16 cellular contexts compared by ENCODE assay signal in genomic region chr16:19690196-19690595, GRCh38. TPM values are rescaled to one million over a fixed set of nuclear protein-coding genes. Genes with fewer than 3 reads are reported as not detected.
DNase-seq lines count a peak whose midpoint lies in the region; ATAC-seq and TF ChIP-seq lines count a peak whose summit lies in the region.
"Had no signal": no experiment of that assay in that cellular context is flagged by ENCODE, and none has a peak within 500 bp of the region (broad histone marks: within the 10 kb centered on the region; RNA-seq: fewer than 3 reads in every experiment).

No MANE protein-coding gene starts in this region.

- H3K4me1 Mint-ChIP-seq in activated naive CD4-positive, alpha-beta T cell treated with anti-CD3 and anti-CD28 coated beads, Interleukin-2, amount 50 U/mL, for 24 hours: peaks cover 68% of the 10 kb centered on the region
- H3K4me1 Mint-ChIP-seq in endodermal cell: peaks cover 7% of the 10 kb centered on the region

- H3K27me3 ChIP-seq in left lung (no peaks in the 10 kb centered on the region), testis (no peaks in the 10 kb centered on the region), endodermal cell (ENCODE audit: control insufficient read depth, insufficient read depth, low read length, poor library complexity, severe bottlenecking) (no peaks in the 10 kb centered on the region)
- H3K27me3 ChIP-seq: hepatocyte had no signal

- H3K36me3 Mint-ChIP-seq in activated naive CD4-positive, alpha-beta T cell treated with anti-CD3 and anti-CD28 coated beads, Interleukin-2, amount 50 U/mL, for 24 hours: peaks cover 15% of the 10 kb centered on the region
- peaks cover 15 to 35% of the 10 kb centered on the region in 2 donors for H3K36me3 Mint-ChIP-seq in activated naive CD4-positive, alpha-beta T cell treated with anti-CD3 and anti-CD28 coated beads, Interleukin-2, amount 50 U/mL, for 72 hours
- peaks cover 75% of the 10 kb centered on the region for H3K36me3 Mint-ChIP-seq in endodermal cell (ENCODE audit: low read depth)

- H3K27ac Mint-ChIP-seq in activated naive CD4-positive, alpha-beta T cell treated with anti-CD3 and anti-CD28 coated beads, Interleukin-2, amount 50 U/mL, for 24 hours: peak overlapping the region; percentile 24
- no peak overlapping the region for H3K27ac Mint-ChIP-seq in activated naive CD4-positive, alpha-beta T cell treated with anti-CD3 and anti-CD28 coated beads, Interleukin-2, amount 50 U/mL, for 72 hours
- H3K27ac Mint-ChIP-seq in endodermal cell: no peak overlapping the region
- H3K27ac Mint-ChIP-seq: natural killer cell treated with Interleukin-12 subunit alpha and Interleukin-12 subunit beta and Interleukin-15 and Interleukin-18, amount 100 ng/mL, for 72 hours had no signal

- intact Hi-C loops in left lung (cut with DNase I): no loop called here
- intact Hi-C loops in testis (cut with DNase I; ENCODE audit: low total_unique reads): loop anchor here (10.0 kb wide), 1 partner anchor 45 kb away; no protein-coding TSS in a partner anchor

- H3K4me3 ChIP-seq in left lung (no peak overlapping the region), testis (no peak overlapping the region), endodermal cell (ENCODE audit: low read length) (no peak overlapping the region)
- H3K4me3 ChIP-seq: hepatocyte had no signal

- peaks cover 0 to 12% of the 10 kb centered on the region in 2 donors for H3K4me1 ChIP-seq in left lung
- H3K4me1 ChIP-seq in testis: peaks cover 32% of the 10 kb centered on the region
- peaks cover 7% of the 10 kb centered on the region for H3K4me1 ChIP-seq in endodermal cell (ENCODE audit: control insufficient read depth, insufficient read depth, low read length)

- DNase-seq in activated naive CD4-positive, alpha-beta T cell treated with anti-CD3 and anti-CD28 coated beads, Interleukin-2, amount 50 U/mL, for 72 hours (ENCODE audit: low spot score in 2 of 2): no peak
- DNase-seq in caudate nucleus (lab: John Stamatoyannopoulos, UW) (no peak), left lung (no peak), testis (peak; percentile 85), NCI-H2171 (lab: John Stamatoyannopoulos, UW) (no peak), NOMO-1 treated with dmso at 0.1 percent for 144 hours (lab: John Stamatoyannopoulos, UW; ENCODE audit: unreplicated experiment) (no peak), endodermal cell (no peak)
- DNase-seq: activated naive CD4-positive, alpha-beta T cell treated with anti-CD3 and anti-CD28 coated beads, Interleukin-2, amount 50 U/mL, for 16 hours; cerebellar nuclear complex; erythroblast; left colon; retina; stimulated activated CD4-positive, alpha-beta T cell treated with anti-CD3 and anti-CD28 coated beads, Interleukin-4, amount 100 ng/mL, for 1 hour had no signal

- WGBS in testis, 2 donors: 40 to 61% methylated on average over 4 of the region's 4 CpGs
- 88 to 95% methylated on average over 4 of the region's 4 CpGs for WGBS in endodermal cell (ENCODE audit: insufficient coverage in 1 of 2, insufficient read length in 1 of 2), 2 experiments

- H3K36me3 ChIP-seq in left lung: peaks cover 0 to 60% of the 10 kb centered on the region in 2 donors
- no peaks in the 10 kb centered on the region for H3K36me3 ChIP-seq in testis (ENCODE audit: low read depth, missing control alignments)
- peaks cover 31% of the 10 kb centered on the region for H3K36me3 ChIP-seq in endodermal cell (ENCODE audit: control insufficient read depth, insufficient read depth, low read length)

- H3K9me3 ChIP-seq in left lung: no peaks in the 10 kb centered on the region
- H3K9me3 ChIP-seq in testis: no peaks in the 10 kb centered on the region
- peaks cover 3% of the 10 kb centered on the region for H3K9me3 ChIP-seq in endodermal cell (ENCODE audit: control insufficient read depth, low read length)

- no peak overlapping the region for H3K4me3 Mint-ChIP-seq in activated naive CD4-positive, alpha-beta T cell treated with anti-CD3 and anti-CD28 coated beads, Interleukin-2, amount 50 U/mL, for 24 hours
- H3K4me3 Mint-ChIP-seq in endodermal cell: no peak overlapping the region
- H3K4me3 Mint-ChIP-seq: natural killer cell treated with Interleukin-12 subunit alpha and Interleukin-12 subunit beta and Interleukin-15 and Interleukin-18, amount 100 ng/mL, for 72 hours had no signal

- no peaks in the 10 kb centered on the region for H3K27me3 Mint-ChIP-seq in activated naive CD4-positive, alpha-beta T cell treated with anti-CD3 and anti-CD28 coated beads, Interleukin-2, amount 50 U/mL, for 24 hours
- H3K27me3 Mint-ChIP-seq in endodermal cell (ENCODE audit: insufficient read depth): no peaks in the 10 kb centered on the region
- H3K27me3 Mint-ChIP-seq: natural killer cell treated with Interleukin-12 subunit alpha and Interleukin-12 subunit beta and Interleukin-15 and Interleukin-18, amount 100 ng/mL, for 72 hours had no signal

- TF ChIP-seq CTCF in left lung (IDR thresholded peaks at IDR 0.05) (no peak), testis (IDR thresholded peaks at IDR 0.05) (no peak), endodermal cell (conservative IDR thresholded peaks at IDR 0.05) (no peak)

- no peak for ATAC-seq in activated naive CD4-positive, alpha-beta T cell treated with anti-CD3 and anti-CD28 coated beads, Interleukin-2, amount 50 U/mL, for 72 hours
- ATAC-seq in left lung: peak; percentile 48
- ATAC-seq: left colon; natural killer cell treated with Interleukin-12 subunit alpha and Interleukin-12 subunit beta and Interleukin-15 and Interleukin-18, amount 100 ng/mL, for 72 hours had no signal

- H3K27ac ChIP-seq in caudate nucleus (ENCODE audit: low read depth, low read length) (peak overlapping the region; percentile 63), left lung (peak overlapping the region in 1 of 2 donors; percentile 35), testis (peak overlapping the region; percentile 77 to 92), endodermal cell (ENCODE audit: low read depth, low read length) (no peak overlapping the region)
- H3K27ac ChIP-seq: hepatocyte had no signal

- H3K9me3 Mint-ChIP-seq in activated naive CD4-positive, alpha-beta T cell treated with anti-CD3 and anti-CD28 coated beads, Interleukin-2, amount 50 U/mL, for 24 hours: peaks cover 2% of the 10 kb centered on the region
- H3K9me3 Mint-ChIP-seq in activated naive CD4-positive, alpha-beta T cell treated with anti-CD3 and anti-CD28 coated beads, Interleukin-2, amount 50 U/mL, for 72 hours: no peaks in the 10 kb centered on the region
- H3K9me3 Mint-ChIP-seq in endodermal cell: peaks cover 4% of the 10 kb centered on the region
- H3K9me3 Mint-ChIP-seq: natural killer cell treated with Interleukin-12 subunit alpha and Interleukin-12 subunit beta and Interleukin-15 and Interleukin-18, amount 100 ng/mL, for 72 hours had no signal

- no peak for TF ChIP-seq POLR2A in testis (IDR thresholded peaks at IDR 0.05)

- no peak overlapping the region for H3K9ac ChIP-seq in endodermal cell (ENCODE audit: extremely low read depth, low read length, poor library complexity, severe bottlenecking)

RNA-seq across cellular contexts. Expression of gene KNOP1, which starts 27.8 kb away (rescaled TPM):
- total RNA-seq in activated naive CD4-positive, alpha-beta T cell treated with anti-CD3 and anti-CD28 coated beads, Interleukin-2, amount 50 U/mL, for 72 hours: 10 to 100 TPM; 18.7 to 23.6 TPM
- total RNA-seq in left lung: 10 to 100 TPM; 12.5 to 18.6 TPM
- 10 to 100 TPM; 25.3 to 26.8 TPM for total RNA-seq in testis
- polyA plus RNA-seq in testis (ENCODE audit: insufficient read depth, low read depth, low replicate concordance): 22.4 TPM
- total RNA-seq in endodermal cell: 10 to 100 TPM; 83.9 to 95.9 TPM
- 57.7 TPM for polyA plus RNA-seq in endodermal cell (2013, experiment 1 of 2)
- 62.8 TPM for polyA plus RNA-seq in endodermal cell (2013, experiment 2 of 2)

RNA-seq across cellular contexts. Expression of gene IQCK, which starts 27.9 kb away (rescaled TPM):
- total RNA-seq in activated naive CD4-positive, alpha-beta T cell treated with anti-CD3 and anti-CD28 coated beads, Interleukin-2, amount 50 U/mL, for 72 hours: 1 to 10 TPM; 2.3 TPM
- 10 to 100 TPM in 1 of 2 donors, 1 to 10 TPM in 1; 8.0 to 13.4 TPM for total RNA-seq in left lung
- total RNA-seq in testis: 10 to 100 TPM; 77.8 to 91.3 TPM
- 102 TPM for polyA plus RNA-seq in testis (ENCODE audit: insufficient read depth, low read depth, low replicate concordance)
- total RNA-seq in endodermal cell: 10 to 100 TPM; 21.1 to 30.1 TPM
- polyA plus RNA-seq in endodermal cell (2013, experiment 1 of 2): 21.5 TPM
- polyA plus RNA-seq in endodermal cell (2013, experiment 2 of 2): 19.6 TPM
